ENCODE assay signal across 1 cellular context in the genomic region with DNA sequence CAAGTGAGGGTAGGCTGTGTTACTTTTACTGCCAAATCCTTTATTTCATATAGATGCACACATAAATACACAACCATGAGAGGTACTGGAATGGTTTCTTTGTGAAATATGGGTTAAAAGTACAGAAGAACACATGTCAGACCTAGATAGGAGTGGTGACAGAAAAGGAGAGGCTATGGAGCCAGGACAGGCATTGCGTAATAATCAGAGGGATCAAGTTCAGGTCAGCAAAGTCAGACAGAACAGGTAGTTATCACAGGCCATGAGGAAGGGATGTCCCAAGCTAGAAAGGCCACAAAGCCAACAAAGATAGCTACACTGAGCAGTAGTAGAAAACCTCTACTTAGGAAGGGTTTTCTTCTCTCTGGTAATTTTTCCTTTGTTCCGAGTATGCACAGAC.
TF ChIP-seq lines count a peak whose summit lies in the region.

No MANE protein-coding gene starts in this region.

TF ChIP-seq in H1, 55 proteins besides CTCF, POLR2A, EP300 and RAD21:
- TF ChIP-seq TBP (IDR thresholded peaks at IDR 0.05; ENCODE audit: low read depth, low read length) (no peak), SP1 (IDR thresholded peaks at IDR 0.05; ENCODE audit: low read depth, low read length) (no peak), RBBP5 (IDR thresholded peaks at IDR 0.05; ENCODE audit: borderline replicate concordance, low read depth, low read length) (no peak), CEBPB (IDR thresholded peaks at IDR 0.05; ENCODE audit: low read depth, low read length) (peak; percentile 94)
- TF ChIP-seq, protein P1, sequence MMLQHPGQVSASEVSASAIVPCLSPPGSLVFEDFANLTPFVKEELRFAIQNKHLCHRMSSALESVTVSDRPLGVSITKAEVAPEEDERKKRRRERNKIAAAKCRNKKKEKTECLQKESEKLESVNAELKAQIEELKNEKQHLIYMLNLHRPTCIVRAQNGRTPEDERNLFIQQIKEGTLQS (IDR thresholded peaks at IDR 0.05; ENCODE audit: insufficient read depth, low read depth, low read length), result no peak
